In genomic region chr15:85408270-85408746, GRCh38 we compare ENCODE assay signal across 7 cellular contexts. TPM values are rescaled to one million over a fixed set of nuclear protein-coding genes. Genes with fewer than 3 reads are reported as not detected.
DNase-seq lines count a peak whose midpoint lies in the region; ATAC-seq lines count a peak whose summit lies in the region.

No MANE protein-coding gene starts in this region.

- DNase-seq in activated CD8-positive, alpha-beta T cell treated with anti-CD3 and anti-CD28 coated beads, Interleukin-2, amount 10 ng/mL, durations not matched to agents 7 days and 5 days = no peak
- DNase-seq in stimulated activated CD4-positive, alpha-beta T cell treated with anti-CD3 and anti-CD28 coated beads, Interleukin-2, amount 100 ng/mL, for 4 hours (ENCODE audit: low read depth) = peak; percentile 27
- DNase-seq in HT-29 (ENCODE audit: low spot score) (no peak), DMS 273 treated with DMSO at 0.1 percent for 48 hours (lab: John Stamatoyannopoulos, UW) (no peak)

- no peaks in the 10 kb centered on the region for H3K27me3 Mint-ChIP-seq in activated CD8-positive, alpha-beta T cell treated with anti-CD3 and anti-CD28 coated beads, Interleukin-2, amount 10 ng/mL, durations not matched to agents 7 days and 5 days (ENCODE audit: low read depth)

- H3K36me3 Mint-ChIP-seq in activated CD8-positive, alpha-beta T cell treated with anti-CD3 and anti-CD28 coated beads, Interleukin-2, amount 10 ng/mL, durations not matched to agents 7 days and 5 days (ENCODE audit: low read depth) = peaks cover 19% of the 10 kb centered on the region

- H3K9me3 Mint-ChIP-seq in activated CD8-positive, alpha-beta T cell treated with anti-CD3 and anti-CD28 coated beads, Interleukin-2, amount 10 ng/mL, durations not matched to agents 7 days and 5 days (ENCODE audit: insufficient read depth) = no peaks in the 10 kb centered on the region

- ATAC-seq in GM19351 (IDR thresholded peaks at IDR 0.05; ENCODE audit: unreplicated experiment) = peak; percentile 58
- peak; percentile 46 for ATAC-seq in HG03139 (IDR thresholded peaks at IDR 0.05; ENCODE audit: unreplicated experiment)
- peak; percentile 28 for ATAC-seq in activated CD8-positive, alpha-beta T cell treated with anti-CD3 and anti-CD28 coated beads, Interleukin-2, amount 10 ng/mL, durations not matched to agents 7 days and 5 days
- no peak for ATAC-seq in HG03039 (IDR thresholded peaks at IDR 0.05; ENCODE audit: unreplicated experiment)

- peaks cover 73% of the 10 kb centered on the region for H3K4me1 Mint-ChIP-seq in activated CD8-positive, alpha-beta T cell treated with anti-CD3 and anti-CD28 coated beads, Interleukin-2, amount 10 ng/mL, durations not matched to agents 7 days and 5 days (ENCODE audit: low read depth)

- CTCF ChIA-PET in activated CD8-positive, alpha-beta T cell treated with anti-CD3 and anti-CD28 coated beads, Interleukin-2, amount 10 ng/mL, durations not matched to agents 7 days and 5 days (lab: Charles Lee) = interaction anchor here (1.7 kb wide), 1 partner anchor 77 kb away, joined by 6 read pairs; no protein-coding TSS in a partner anchor

- no peak overlapping the region for H3K27ac Mint-ChIP-seq in activated CD8-positive, alpha-beta T cell treated with anti-CD3 and anti-CD28 coated beads, Interleukin-2, amount 10 ng/mL, durations not matched to agents 7 days and 5 days

- POLR2A ChIA-PET in activated CD8-positive, alpha-beta T cell treated with anti-CD3 and anti-CD28 coated beads, Interleukin-2, amount 10 ng/mL, durations not matched to agents 7 days and 5 days (lab: Charles Lee) = no interaction called here

- H3K4me3 Mint-ChIP-seq in activated CD8-positive, alpha-beta T cell treated with anti-CD3 and anti-CD28 coated beads, Interleukin-2, amount 10 ng/mL, durations not matched to agents 7 days and 5 days = peak overlapping the region; percentile 0

RNA-seq across cellular contexts. Expression of gene AKAP13, which starts 27.9 kb away (rescaled TPM):
- 100 to 1,000 TPM; 112 to 117 TPM for total RNA-seq in activated CD8-positive, alpha-beta T cell treated with anti-CD3 and anti-CD28 coated beads, Interleukin-2, amount 10 ng/mL, durations not matched to agents 7 days and 5 days
- 90.3 and 108 TPM in 2 replicates for total RNA-seq in HT-29 (2014; rRNA removed; shearing (Covaris generic))
